In the genomic region with DNA sequence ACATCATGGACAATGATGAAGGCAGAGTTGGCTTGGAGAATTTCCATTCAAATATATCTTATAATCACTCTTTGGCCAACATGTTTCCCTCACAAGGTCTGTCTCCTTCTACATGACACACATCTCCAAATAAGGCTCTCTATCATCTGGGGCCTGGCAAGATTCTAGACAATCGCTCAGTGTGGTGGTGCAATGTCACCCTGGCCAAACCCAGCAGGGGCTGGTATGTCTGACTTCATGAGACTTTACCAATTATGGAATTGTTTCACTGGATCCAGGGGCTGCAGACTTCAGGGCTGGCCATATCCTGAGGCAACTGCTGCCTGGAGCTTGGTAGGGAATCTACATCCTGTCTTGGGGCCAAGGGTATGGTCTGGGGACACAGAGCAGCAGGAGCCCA, we compare ENCODE assay signal across 12 cellular contexts.
DNase-seq lines count a peak whose midpoint lies in the region; ATAC-seq and TF ChIP-seq lines count a peak whose summit lies in the region.
"Had no signal": no experiment of that assay in that cellular context is flagged by ENCODE, and none has a peak within 500 bp of the region (broad histone marks: within the 10 kb centered on the region; RNA-seq: fewer than 3 reads in every experiment).

No MANE protein-coding gene starts in this region.

- TF ChIP-seq CTCF in HEK293 (tag by site-specific recombination; IDR thresholded peaks at IDR 0.05) (no peak), thoracic aorta (IDR thresholded peaks at IDR 0.05) (no peak), gastroesophageal sphincter (IDR thresholded peaks at IDR 0.05) (no peak)

- CTCF ChIA-PET in HEK293 (lab: Yijun Ruan, JAX): interaction anchor here (1.4 kb wide), 1 partner anchor 323 kb away, joined by 4 read pairs; no protein-coding TSS in a partner anchor

- TF ChIP-seq EP300 in gastroesophageal sphincter (IDR thresholded peaks at IDR 0.05): no peak

- WGBS in esophagus, 2 donors: 83 to 85% methylated on average over 1 of the region's 1 CpG
- WGBS in gastroesophageal sphincter (ENCODE audit: low coverage in 1 of 2), 2 donors: 40 to 71% methylated on average over 1 of the region's 1 CpG

- H3K27ac ChIP-seq in HEK293 (ENCODE audit: extremely low read depth, low read depth, low read length) (no peak overlapping the region), SJCRH30 (peak overlapping the region; percentile 88), esophagus (ENCODE audit: low read depth in 2 of 2, low read length in 1 of 2) (peak overlapping the region; percentile 22 to 42), thoracic aorta (peak overlapping the region; percentile 80 to 82), gastroesophageal sphincter (no peak overlapping the region)
- H3K27ac ChIP-seq: GM23248 had no signal

- peaks cover 17% of the 10 kb centered on the region for H3K4me1 ChIP-seq in HEK293 (ENCODE audit: control insufficient read depth, insufficient read depth, low read length)
- H3K4me1 ChIP-seq in SJCRH30: peaks cover 45% of the 10 kb centered on the region
- H3K4me1 ChIP-seq in esophagus (ENCODE audit: control insufficient read depth in 2 of 2, insufficient read depth in 2 of 2, low read length in 1 of 2): peaks cover 0 to 3% of the 10 kb centered on the region in 2 donors
- H3K4me1 ChIP-seq in thoracic aorta (ENCODE audit: control insufficient read depth in 1 of 2, low read depth in 2 of 2): peaks cover 0 to 50% of the 10 kb centered on the region in 2 donors
- peaks cover 0 to 43% (median 3%) of the 10 kb centered on the region in 3 donors for H3K4me1 ChIP-seq in gastroesophageal sphincter

- no peak for DNase-seq in SJCRH30
- no peak for DNase-seq in thoracic aorta (ENCODE audit: low spot score)
- no peak for DNase-seq in GOT3 (lab: John Stamatoyannopoulos, UW)
- DNase-seq: CD4-positive, alpha-beta T cell; DMS79; GM23248; H9 had no signal

- H3K36me3 ChIP-seq in HEK293 (ENCODE audit: control insufficient read depth in 2 of 2, insufficient read depth in 1 of 2, low read length in 2 of 2) (no peaks in the 10 kb centered on the region), SJCRH30 (no peaks in the 10 kb centered on the region; the same call in 1 of the 2 replicates), esophagus (ENCODE audit: control insufficient read depth in 2 of 2, insufficient read depth in 2 of 2, low read length in 1 of 2) (no peaks in the 10 kb centered on the region), thoracic aorta (no peaks in the 10 kb centered on the region), gastroesophageal sphincter (no peaks in the 10 kb centered on the region)

- H3K9me3 ChIP-seq in HEK293 (ENCODE audit: control insufficient read depth, insufficient read depth, low read depth, low read length): no peaks in the 10 kb centered on the region
- H3K9me3 ChIP-seq in SJCRH30 (replicated peaks): no peaks in the 10 kb centered on the region
- H3K9me3 ChIP-seq in esophagus (ENCODE audit: control insufficient read depth in 2 of 2, insufficient read depth in 1 of 2, low read depth in 1 of 2, low read length in 1 of 2): no peaks in the 10 kb centered on the region
- no peaks in the 10 kb centered on the region for H3K9me3 ChIP-seq in thoracic aorta
- H3K9me3 ChIP-seq in gastroesophageal sphincter: no peaks in the 10 kb centered on the region

- ATAC-seq in thoracic aorta (ENCODE audit: insufficient number of reproducible peaks, low FRiP score, low read depth) (peak; percentile 64), gastroesophageal sphincter (no peak), GM21529 (IDR thresholded peaks at IDR 0.05; ENCODE audit: unreplicated experiment) (no peak)
- ATAC-seq: GM12878 had no signal

- H3K4me3 ChIP-seq in HEK293 (ENCODE audit: low read depth, low read length): no peak overlapping the region
- no peak overlapping the region for H3K4me3 ChIP-seq in SJCRH30
- no peak overlapping the region for H3K4me3 ChIP-seq in esophagus (ENCODE audit: low read depth in 1 of 2, low read length in 2 of 2)
- H3K4me3 ChIP-seq in thoracic aorta: no peak overlapping the region
- H3K4me3 ChIP-seq in gastroesophageal sphincter: no peak overlapping the region
- H3K4me3 ChIP-seq: GM12878, GM23248 had no signal

- TF ChIP-seq POLR2A in gastroesophageal sphincter (IDR thresholded peaks at IDR 0.05): no peak

- H3K27me3 ChIP-seq in SJCRH30: no peaks in the 10 kb centered on the region
- H3K27me3 ChIP-seq in esophagus (ENCODE audit: control insufficient read depth in 1 of 2, insufficient read depth in 2 of 2, low read length in 2 of 2): no peaks in the 10 kb centered on the region
- H3K27me3 ChIP-seq in thoracic aorta (replicated peaks; ENCODE audit: insufficient read depth): no peaks in the 10 kb centered on the region
- H3K27me3 ChIP-seq in gastroesophageal sphincter: peaks cover 5% of the 10 kb centered on the region

- POLR2A ChIA-PET in HEK293 (lab: Yijun Ruan, JAX): no interaction called here

TF ChIP-seq in HEK293, 187 proteins besides CTCF, POLR2A, EP300 and RAD21:
- TF ChIP-seq, protein P1, sequence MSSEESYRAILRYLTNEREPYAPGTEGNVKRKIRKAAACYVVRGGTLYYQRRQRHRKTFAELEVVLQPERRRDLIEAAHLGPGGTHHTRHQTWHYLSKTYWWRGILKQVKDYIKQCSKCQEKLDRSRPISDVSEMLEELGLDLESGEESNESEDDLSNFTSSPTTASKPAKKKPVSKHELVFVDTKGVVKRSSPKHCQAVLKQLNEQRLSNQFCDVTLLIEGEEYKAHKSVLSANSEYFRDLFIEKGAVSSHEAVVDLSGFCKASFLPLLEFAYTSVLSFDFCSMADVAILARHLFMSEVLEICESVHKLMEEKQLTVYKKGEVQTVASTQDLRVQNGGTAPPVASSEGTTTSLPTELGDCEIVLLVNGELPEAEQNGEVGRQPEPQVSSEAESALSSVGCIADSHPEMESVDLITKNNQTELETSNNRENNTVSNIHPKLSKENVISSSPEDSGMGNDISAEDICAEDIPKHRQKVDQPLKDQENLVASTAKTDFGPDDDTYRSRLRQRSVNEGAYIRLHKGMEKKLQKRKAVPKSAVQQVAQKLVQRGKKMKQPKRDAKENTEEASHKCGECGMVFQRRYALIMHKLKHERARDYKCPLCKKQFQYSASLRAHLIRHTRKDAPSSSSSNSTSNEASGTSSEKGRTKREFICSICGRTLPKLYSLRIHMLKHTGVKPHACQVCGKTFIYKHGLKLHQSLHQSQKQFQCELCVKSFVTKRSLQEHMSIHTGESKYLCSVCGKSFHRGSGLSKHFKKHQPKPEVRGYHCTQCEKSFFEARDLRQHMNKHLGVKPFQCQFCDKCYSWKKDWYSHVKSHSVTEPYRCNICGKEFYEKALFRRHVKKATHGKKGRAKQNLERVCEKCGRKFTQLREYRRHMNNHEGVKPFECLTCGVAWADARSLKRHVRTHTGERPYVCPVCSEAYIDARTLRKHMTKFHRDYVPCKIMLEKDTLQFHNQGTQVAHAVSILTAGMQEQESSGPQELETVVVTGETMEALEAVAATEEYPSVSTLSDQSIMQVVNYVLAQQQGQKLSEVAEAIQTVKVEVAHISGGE (tag by site-specific recombination; conservative IDR thresholded peaks at IDR 0.05; ENCODE audit: low read depth): no peak
- TF ChIP-seq ZNF785 (tag by site-specific recombination; IDR thresholded peaks at IDR 0.05) (no peak), ZIC2 (tag by site-specific recombination; IDR thresholded peaks at IDR 0.05) (0 out of 2 replicates have a peak, but pooled peaks have one; percentile 34)
- TF ChIP-seq, protein P2, sequence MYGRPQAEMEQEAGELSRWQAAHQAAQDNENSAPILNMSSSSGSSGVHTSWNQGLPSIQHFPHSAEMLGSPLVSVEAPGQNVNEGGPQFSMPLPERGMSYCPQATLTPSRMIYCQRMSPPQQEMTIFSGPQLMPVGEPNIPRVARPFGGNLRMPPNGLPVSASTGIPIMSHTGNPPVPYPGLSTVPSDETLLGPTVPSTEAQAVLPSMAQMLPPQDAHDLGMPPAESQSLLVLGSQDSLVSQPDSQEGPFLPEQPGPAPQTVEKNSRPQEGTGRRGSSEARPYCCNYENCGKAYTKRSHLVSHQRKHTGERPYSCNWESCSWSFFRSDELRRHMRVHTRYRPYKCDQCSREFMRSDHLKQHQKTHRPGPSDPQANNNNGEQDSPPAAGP (tag by site-specific recombination; IDR thresholded peaks at IDR 0.05): no peak

Comparison
In these comparisons a context has a peak if more than half of its experiments do, and no peak if none do; other contexts are left out.
1. H3K27ac ChIP-seq: peak in SJCRH30 (single experiment), esophagus (2 of 2) and thoracic aorta (2 of 2); none in HEK293 (single experiment) and gastroesophageal sphincter (0 of 4).